In the genomic region with DNA sequence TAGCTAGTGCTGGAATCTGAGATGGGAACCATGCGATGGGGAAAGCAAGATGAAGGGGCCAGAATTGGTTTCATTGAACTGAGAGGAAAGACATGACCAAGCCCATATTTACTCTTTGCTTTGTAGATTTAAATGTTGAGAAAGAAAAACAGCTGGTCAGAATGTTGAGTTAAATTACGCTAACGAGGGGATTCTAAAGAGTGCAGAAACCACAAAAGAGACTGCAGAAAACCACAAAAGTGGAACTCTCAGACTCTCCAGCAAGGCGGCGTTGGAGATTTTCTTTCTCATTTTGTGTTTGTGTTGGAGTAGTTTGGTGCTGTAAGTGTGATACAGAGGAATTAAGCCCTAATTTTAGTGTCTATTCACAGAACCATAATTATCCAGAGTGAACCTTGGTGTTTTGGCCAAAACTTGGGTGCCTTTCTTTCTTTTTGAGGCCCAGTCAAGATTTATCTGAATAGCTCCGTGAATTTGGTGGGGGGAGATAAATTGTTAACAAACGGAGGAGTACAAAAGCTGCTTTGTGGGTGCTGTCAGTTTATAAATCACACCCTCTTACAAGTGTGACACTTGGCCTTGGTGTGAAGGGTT, we compare ENCODE assay signal across 1 cellular context.
TF ChIP-seq lines count a peak whose summit lies in the region.

No MANE protein-coding gene starts in this region.

TF ChIP-seq in GM23338, 12 proteins besides CTCF, POLR2A, EP300 and RAD21 (continued from another document):
- TF ChIP-seq, protein P1, sequence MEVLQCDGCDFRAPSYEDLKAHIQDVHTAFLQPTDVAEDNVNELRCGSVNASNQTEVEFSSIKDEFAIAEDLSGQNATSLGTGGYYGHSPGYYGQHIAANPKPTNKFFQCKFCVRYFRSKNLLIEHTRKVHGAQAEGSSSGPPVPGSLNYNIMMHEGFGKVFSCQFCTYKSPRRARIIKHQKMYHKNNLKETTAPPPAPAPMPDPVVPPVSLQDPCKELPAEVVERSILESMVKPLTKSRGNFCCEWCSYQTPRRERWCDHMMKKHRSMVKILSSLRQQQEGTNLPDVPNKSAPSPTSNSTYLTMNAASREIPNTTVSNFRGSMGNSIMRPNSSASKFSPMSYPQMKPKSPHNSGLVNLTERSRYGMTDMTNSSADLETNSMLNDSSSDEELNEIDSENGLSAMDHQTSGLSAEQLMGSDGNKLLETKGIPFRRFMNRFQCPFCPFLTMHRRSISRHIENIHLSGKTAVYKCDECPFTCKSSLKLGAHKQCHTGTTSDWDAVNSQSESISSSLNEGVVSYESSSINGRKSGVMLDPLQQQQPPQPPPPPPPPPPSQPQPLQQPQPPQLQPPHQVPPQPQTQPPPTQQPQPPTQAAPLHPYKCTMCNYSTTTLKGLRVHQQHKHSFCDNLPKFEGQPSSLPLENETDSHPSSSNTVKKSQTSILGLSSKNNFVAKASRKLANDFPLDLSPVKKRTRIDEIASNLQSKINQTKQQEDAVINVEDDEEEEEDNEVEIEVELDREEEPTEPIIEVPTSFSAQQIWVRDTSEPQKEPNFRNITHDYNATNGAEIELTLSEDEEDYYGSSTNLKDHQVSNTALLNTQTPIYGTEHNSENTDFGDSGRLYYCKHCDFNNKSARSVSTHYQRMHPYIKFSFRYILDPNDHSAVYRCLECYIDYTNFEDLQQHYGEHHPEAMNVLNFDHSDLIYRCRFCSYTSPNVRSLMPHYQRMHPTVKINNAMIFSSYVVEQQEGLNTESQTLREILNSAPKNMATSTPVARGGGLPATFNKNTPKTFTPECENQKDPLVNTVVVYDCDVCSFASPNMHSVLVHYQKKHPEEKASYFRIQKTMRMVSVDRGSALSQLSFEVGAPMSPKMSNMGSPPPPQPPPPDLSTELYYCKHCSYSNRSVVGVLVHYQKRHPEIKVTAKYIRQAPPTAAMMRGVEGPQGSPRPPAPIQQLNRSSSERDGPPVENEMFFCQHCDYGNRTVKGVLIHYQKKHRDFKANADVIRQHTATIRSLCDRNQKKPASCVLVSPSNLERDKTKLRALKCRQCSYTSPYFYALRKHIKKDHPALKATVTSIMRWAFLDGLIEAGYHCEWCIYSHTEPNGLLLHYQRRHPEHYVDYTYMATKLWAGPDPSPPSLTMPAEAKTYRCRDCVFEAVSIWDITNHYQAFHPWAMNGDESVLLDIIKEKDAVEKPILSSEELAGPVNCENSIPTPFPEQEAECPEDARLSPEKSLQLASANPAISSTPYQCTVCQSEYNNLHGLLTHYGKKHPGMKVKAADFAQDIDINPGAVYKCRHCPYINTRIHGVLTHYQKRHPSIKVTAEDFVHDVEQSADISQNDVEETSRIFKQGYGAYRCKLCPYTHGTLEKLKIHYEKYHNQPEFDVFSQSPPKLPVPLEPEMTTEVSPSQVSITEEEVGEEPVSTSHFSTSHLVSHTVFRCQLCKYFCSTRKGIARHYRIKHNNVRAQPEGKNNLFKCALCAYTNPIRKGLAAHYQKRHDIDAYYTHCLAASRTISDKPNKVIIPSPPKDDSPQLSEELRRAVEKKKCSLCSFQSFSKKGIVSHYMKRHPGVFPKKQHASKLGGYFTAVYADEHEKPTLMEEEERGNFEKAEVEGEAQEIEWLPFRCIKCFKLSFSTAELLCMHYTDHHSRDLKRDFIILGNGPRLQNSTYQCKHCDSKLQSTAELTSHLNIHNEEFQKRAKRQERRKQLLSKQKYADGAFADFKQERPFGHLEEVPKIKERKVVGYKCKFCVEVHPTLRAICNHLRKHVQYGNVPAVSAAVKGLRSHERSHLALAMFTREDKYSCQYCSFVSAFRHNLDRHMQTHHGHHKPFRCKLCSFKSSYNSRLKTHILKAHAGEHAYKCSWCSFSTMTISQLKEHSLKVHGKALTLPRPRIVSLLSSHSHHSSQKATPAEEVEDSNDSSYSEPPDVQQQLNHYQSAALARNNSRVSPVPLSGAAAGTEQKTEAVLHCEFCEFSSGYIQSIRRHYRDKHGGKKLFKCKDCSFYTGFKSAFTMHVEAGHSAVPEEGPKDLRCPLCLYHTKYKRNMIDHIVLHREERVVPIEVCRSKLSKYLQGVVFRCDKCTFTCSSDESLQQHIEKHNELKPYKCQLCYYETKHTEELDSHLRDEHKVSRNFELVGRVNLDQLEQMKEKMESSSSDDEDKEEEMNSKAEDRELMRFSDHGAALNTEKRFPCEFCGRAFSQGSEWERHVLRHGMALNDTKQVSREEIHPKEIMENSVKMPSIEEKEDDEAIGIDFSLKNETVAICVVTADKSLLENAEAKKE (CRISPR knock-in tag; IDR thresholded peaks at IDR 0.05) = no peak
- no peak for TF ChIP-seq NANOG (IDR thresholded peaks at IDR 0.05; ENCODE audit: borderline replicate concordance)
- no peak for TF ChIP-seq EZH2phosphoT487 (IDR thresholded peaks at IDR 0.05; ENCODE audit: unreplicated experiment)
- no peak for TF ChIP-seq EZH2 (IDR thresholded peaks at IDR 0.05; ENCODE audit: low read depth, unreplicated experiment)
